ENCODE assay signal across 25 cellular contexts in genomic region chr18:48756511-48757226, GRCh38.
"Had no signal": no experiment of that assay in that cellular context is flagged by ENCODE, and none has a peak within 500 bp of the region (broad histone marks: within the 10 kb centered on the region; RNA-seq: fewer than 3 reads in every experiment).

No MANE protein-coding gene starts in this region.

- H3K9me3 ChIP-seq: esophagus muscularis mucosa, mucosa of descending colon, right atrium auricular region, transverse colon had no signal

- H3K27ac ChIP-seq: esophagus muscularis mucosa, foreskin keratinocyte, right atrium auricular region, transverse colon had no signal

- H3K36me3 ChIP-seq: transverse colon had no signal

- H3K4me3 ChIP-seq: esophagus muscularis mucosa, lung, mucosa of descending colon, right atrium auricular region, transverse colon had no signal

- H3K27me3 ChIP-seq: esophagus muscularis mucosa, foreskin keratinocyte, right atrium auricular region, transverse colon had no signal

- H3K4me1 ChIP-seq: foreskin keratinocyte had no signal

- ATAC-seq: activated CD8-positive, alpha-beta T cell treated with anti-CD3 and anti-CD28 coated beads for 36 hours; activated naive CD8-positive, alpha-beta T cell treated with anti-CD3 and anti-CD28 coated beads, Interleukin-2, amount 50 U/mL, for 24 hours; activated T-cell treated with anti-CD3 and anti-CD28 coated beads, Interleukin-2, amount 50 U/mL, for 4 hours; activated T-helper 17 cell treated with anti-CD3 and anti-CD28 coated beads, Interleukin-2, amount 50 U/mL, for 72 hours; foreskin keratinocyte; left lobe of liver; mucosa of descending colon; natural killer cell treated with Interleukin-12 subunit alpha and Interleukin-12 subunit beta and Interleukin-15 and Interleukin-18, amount 100 ng/mL, for 72 hours; T-helper 17 cell had no signal

- DNase-seq: activated B cell treated with CpG ODN at 0.5 μM for 24 hours; activated CD4-positive, alpha-beta T cell treated with anti-CD3 and anti-CD28 coated beads, Interleukin-2, amount 50 U/mL, for 1 hour; activated CD8-positive, alpha-beta T cell treated with anti-CD3 and anti-CD28 coated beads for 36 hours; activated gamma-delta T cell treated with Interleukin-2 at 50 U/mL for 16 hours; activated naive CD8-positive, alpha-beta T cell treated with anti-CD3 and anti-CD28 coated beads, Interleukin-2, amount 50 U/mL, for 24 hours; activated T-cell treated with anti-CD3 and anti-CD28 coated beads, Interleukin-2, amount 50 U/mL, for 4 hours; amygdala; caudate nucleus; cortex of kidney; endodermal cell; foreskin keratinocyte; kidney glomerular epithelial cell; mesendoderm; stimulated activated CD4-positive, alpha-beta T cell treated with anti-CD3 and anti-CD28 coated beads, Interleukin-2, amount 100 ng/mL, for 48 hours; stimulated activated naive CD4-positive, alpha-beta T cell treated with Interleukin-2 at 50 U/mL for 16 hours; T-helper 17 cell; T1000; transverse colon had no signal
